Comparison of ENCODE assay signal across 20 cellular contexts in the genomic region with DNA sequence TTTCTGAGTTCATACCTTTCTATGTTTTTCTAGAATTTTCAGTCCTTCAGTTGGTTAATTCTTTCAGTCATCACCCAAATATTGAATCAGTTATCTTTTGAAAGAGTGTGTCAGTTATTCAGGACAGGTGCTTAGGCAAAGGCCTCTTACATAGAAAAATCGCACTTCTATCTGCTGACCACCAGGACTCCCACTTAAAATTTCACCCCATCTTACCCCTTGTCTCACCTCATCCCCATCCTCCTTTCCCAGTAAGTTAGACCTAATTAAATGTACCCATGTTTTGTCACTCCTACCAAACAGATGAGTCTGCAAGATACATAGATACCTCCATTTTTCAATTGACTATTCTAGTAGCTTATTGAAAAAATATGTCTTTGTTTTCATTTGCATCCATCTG.
"Had no signal": no experiment of that assay in that cellular context is flagged by ENCODE, and none has a peak within 500 bp of the region (broad histone marks: within the 10 kb centered on the region; RNA-seq: fewer than 3 reads in every experiment).

No MANE protein-coding gene starts in this region.

- DNase-seq: activated CD4-positive, alpha-beta T cell treated with anti-CD3 and anti-CD28 coated beads, Interleukin-2, amount 50 U/mL, for 4 hours; activated CD4-positive, CD25-positive, alpha-beta regulatory T cell treated with anti-CD3 and anti-CD28 coated beads, Interleukin-2, amount 50 U/mL, for 72 hours; activated naive CD4-positive, alpha-beta T cell treated with anti-CD3 and anti-CD28 coated beads for 36 hours; activated naive CD8-positive, alpha-beta T cell treated with anti-CD3 and anti-CD28 coated beads, Interleukin-2, amount 50 U/mL, for 24 hours; activated T-cell treated with anti-CD3 and anti-CD28 coated beads, Interleukin-2, amount 50 U/mL, for 1 hour; aorta; cerebellar nuclear complex; dermis blood vessel endothelial cell; foreskin fibroblast; lower lobe of right lung; midbrain; pancreas; stimulated activated CD4-positive, alpha-beta T cell treated with anti-CD3 and anti-CD28 coated beads, Interleukin-4, amount 100 ng/mL, for 1 hour; stimulated activated naive B cell treated with anti-CD40 and anti-IgM and Interleukin-4, amounts not matched to agents 10 μg/mL and 1 μg/mL and 100 μg/mL, for 72 hours; T-cell; T-helper 9 cell; thyroid gland had no signal

- H3K9me3 Mint-ChIP-seq: activated naive CD4-positive, alpha-beta T cell treated with anti-CD3 and anti-CD28 coated beads for 36 hours; activated T-helper 2 cell treated with anti-CD3 and anti-CD28 coated beads, Interferon-gamma antibody, Interleukin-2, Interleukin-4, amounts not matched to agents 10 μg/mL and 5 μg/mL and 100 μg/mL, durations not matched to agents 14 hours and 24 hours and 36 hours; stimulated activated naive B cell treated with anti-CD40 and anti-IgM and Interleukin-4, amounts not matched to agents 10 μg/mL and 1 μg/mL and 100 μg/mL, for 72 hours had no signal

- ATAC-seq: activated naive CD8-positive, alpha-beta T cell treated with anti-CD3 and anti-CD28 coated beads, Interleukin-2, amount 50 U/mL, for 24 hours; lower lobe of right lung; pancreas; stimulated activated naive B cell treated with anti-CD40 and anti-IgM and Interleukin-4, amounts not matched to agents 10 μg/mL and 1 μg/mL and 100 μg/mL, for 72 hours; T-cell had no signal

- H3K27ac Mint-ChIP-seq: activated naive CD4-positive, alpha-beta T cell treated with anti-CD3 and anti-CD28 coated beads for 36 hours; activated naive CD8-positive, alpha-beta T cell treated with anti-CD3 and anti-CD28 coated beads, Interleukin-2, amount 50 U/mL, for 24 hours; activated T-helper 2 cell treated with anti-CD3 and anti-CD28 coated beads, Interferon-gamma antibody, Interleukin-2, Interleukin-4, amounts not matched to agents 10 μg/mL and 5 μg/mL and 100 μg/mL, durations not matched to agents 14 hours and 24 hours and 36 hours; stimulated activated naive B cell treated with anti-CD40 and anti-IgM and Interleukin-4, amounts not matched to agents 10 μg/mL and 1 μg/mL and 100 μg/mL, for 72 hours; T-cell had no signal

- H3K4me3 ChIP-seq: breast epithelium, esophagus muscularis mucosa, lower lobe of right lung, pancreas, thyroid gland had no signal

- H3K36me3 ChIP-seq: breast epithelium, esophagus muscularis mucosa, lower lobe of right lung, pancreas, thyroid gland had no signal

- H3K27me3 ChIP-seq: breast epithelium, esophagus muscularis mucosa, pancreas, thyroid gland had no signal

- H3K4me1 Mint-ChIP-seq: activated naive CD8-positive, alpha-beta T cell treated with anti-CD3 and anti-CD28 coated beads, Interleukin-2, amount 50 U/mL, for 24 hours; stimulated activated naive B cell treated with anti-CD40 and anti-IgM and Interleukin-4, amounts not matched to agents 10 μg/mL and 1 μg/mL and 100 μg/mL, for 72 hours; T-cell had no signal

- H3K4me3 Mint-ChIP-seq: activated naive CD4-positive, alpha-beta T cell treated with anti-CD3 and anti-CD28 coated beads for 36 hours; activated naive CD8-positive, alpha-beta T cell treated with anti-CD3 and anti-CD28 coated beads, Interleukin-2, amount 50 U/mL, for 24 hours; stimulated activated naive B cell treated with anti-CD40 and anti-IgM and Interleukin-4, amounts not matched to agents 10 μg/mL and 1 μg/mL and 100 μg/mL, for 72 hours; T-cell had no signal

- H3K36me3 Mint-ChIP-seq: T-cell had no signal
